ENCODE assay signal across 1 cellular context in genomic region chr5:170470808-170471404, GRCh38.
TF ChIP-seq lines count a peak whose summit lies in the region.

No MANE protein-coding gene starts in this region.

TF ChIP-seq in H1, 55 proteins besides CTCF, POLR2A, EP300 and RAD21:
- TF ChIP-seq KDM1A (IDR thresholded peaks at IDR 0.05; ENCODE audit: borderline replicate concordance, low read length) (no peak), KDM4A (IDR thresholded peaks at IDR 0.05; ENCODE audit: low read depth, low read length, severe bottlenecking) (no peak), FOSL1 (IDR thresholded peaks at IDR 0.05; ENCODE audit: insufficient read depth, low read depth, low read length) (no peak), SIN3A (conservative IDR thresholded peaks at IDR 0.05 in 1 of 2, IDR thresholded peaks at IDR 0.05 in 1 of 2; ENCODE audit: low read depth in 1 of 2, low read length in 2 of 2) (no peak), YY1 (IDR thresholded peaks at IDR 0.05; ENCODE audit: low read depth, low read length) (no peak), EZH2 (IDR thresholded peaks at IDR 0.05; ENCODE audit: low read depth, low read length, severe bottlenecking) (no peak), CREB1 (IDR thresholded peaks at IDR 0.05) (no peak), SRF (IDR thresholded peaks at IDR 0.05; ENCODE audit: low read depth, low read length) (no peak), BACH1 (IDR thresholded peaks at IDR 0.05; ENCODE audit: low read length) (no peak), EGR1 (IDR thresholded peaks at IDR 0.05; ENCODE audit: borderline replicate concordance, low read depth, low read length) (no peak), TAF1 (IDR thresholded peaks at IDR 0.05; ENCODE audit: low read depth, low read length) (no peak), TCF12 (IDR thresholded peaks at IDR 0.05; ENCODE audit: low read depth, low read length) (no peak), CHD1 (IDR thresholded peaks at IDR 0.05; ENCODE audit: low read depth, low read length) (no peak), POLR2AphosphoS5 (IDR thresholded peaks at IDR 0.05; ENCODE audit: low read depth, low read length) (no peak), KDM5A (IDR thresholded peaks at IDR 0.05; ENCODE audit: low read length) (no peak), MAFK (IDR thresholded peaks at IDR 0.05; ENCODE audit: low read depth, low read length) (no peak)
